1 cellular context compared by ENCODE assay signal in the genomic region with DNA sequence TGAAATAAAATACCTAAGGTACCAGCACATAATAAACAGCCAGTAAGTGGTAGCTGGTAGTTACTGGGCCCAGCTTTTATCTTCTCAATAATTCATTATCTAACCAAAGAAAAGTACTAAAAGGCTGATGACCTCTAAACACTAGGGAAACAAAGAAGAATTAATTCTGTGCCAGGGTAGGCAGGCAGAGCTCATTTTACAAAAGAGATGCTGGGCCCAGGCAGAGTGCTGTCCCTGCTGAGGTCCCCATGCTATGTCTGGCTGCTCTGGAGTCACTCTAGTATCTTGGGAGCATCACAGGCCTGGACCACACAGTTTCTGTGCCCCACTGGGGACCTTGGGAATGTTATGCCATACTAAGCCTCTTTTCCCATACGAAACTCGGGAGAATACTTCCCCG.
TF ChIP-seq lines count a peak whose summit lies in the region.

No MANE protein-coding gene starts in this region.

TF ChIP-seq in liver, 16 proteins besides CTCF, POLR2A, EP300 and RAD21 (continued from another document):
- TF ChIP-seq TAF1 (conservative IDR thresholded peaks at IDR 0.05) (no peak), EGR1 (IDR thresholded peaks at IDR 0.05; ENCODE audit: low read depth in 2 of 2) (no peak)
TF ChIP-seq in liver: peak in this region for 0.
